ENCODE assay signal across 1 cellular context in genomic region chr17:74430706-74431567, GRCh38.
TF ChIP-seq lines count a peak whose summit lies in the region.

No MANE protein-coding gene starts in this region.

TF ChIP-seq in HepG2, 621 proteins besides CTCF, POLR2A, EP300 and RAD21 (continued from another document and continues in another):
- TF ChIP-seq ZBTB2 (CRISPR knock-in tag; IDR thresholded peaks at IDR 0.05; ENCODE audit: low read depth) (peak; percentile 86; the same call in 1 of the 2 replicates), ZBTB33 (CRISPR knock-in tag; IDR thresholded peaks at IDR 0.05) (no peak), ZNF367 (CRISPR knock-in tag; IDR thresholded peaks at IDR 0.05; ENCODE audit: borderline replicate concordance) (0 out of 2 replicates have a peak, but pooled peaks have one; percentile 37), TRIM22 (IDR thresholded peaks at IDR 0.05) (no peak), GTF2F1 (IDR thresholded peaks at IDR 0.05; ENCODE audit: low read length) (no peak), RARA (CRISPR knock-in tag; IDR thresholded peaks at IDR 0.05) (peak; percentile 85), ZNF800 (CRISPR knock-in tag; IDR thresholded peaks at IDR 0.05) (no peak; the same call in none of the 2 replicates), ATRX (CRISPR knock-in tag; IDR thresholded peaks at IDR 0.05; ENCODE audit: borderline replicate concordance) (no peak), SP5 (CRISPR knock-in tag; IDR thresholded peaks at IDR 0.05; ENCODE audit: borderline replicate concordance, low read depth) (peak; percentile 81), BHLHE40 (IDR thresholded peaks at IDR 0.05; ENCODE audit: low read length) (peak; percentile 83), ZBTB3 (CRISPR knock-in tag; IDR thresholded peaks at IDR 0.05; ENCODE audit: borderline replicate concordance, low read depth) (peak; percentile 57; the same call in 1 of the 2 replicates), PHF20 (CRISPR knock-in tag; IDR thresholded peaks at IDR 0.05) (no peak; the same call in none of the 2 replicates), HDAC6 (IDR thresholded peaks at IDR 0.05; ENCODE audit: low read depth, low read length) (no peak), ZNF512 (CRISPR knock-in tag; IDR thresholded peaks at IDR 0.05) (no peak), CEBPB (IDR thresholded peaks at IDR 0.05; ENCODE audit: borderline replicate concordance, low read depth, low read length) (peak; percentile 56; the same call in 1 of the 2 replicates), TAF1 (CRISPR knock-in tag; IDR thresholded peaks at IDR 0.05) (peak; percentile 40), AHDC1 (CRISPR knock-in tag; IDR thresholded peaks at IDR 0.05; ENCODE audit: borderline replicate concordance) (peak; percentile 75; the same call in 1 of the 2 replicates), JUN (CRISPR knock-in tag; IDR thresholded peaks at IDR 0.05) (no peak), PBX2 (CRISPR knock-in tag; IDR thresholded peaks at IDR 0.05) (no peak), ZNF441 (CRISPR knock-in tag; IDR thresholded peaks at IDR 0.05; ENCODE audit: borderline replicate concordance) (peak; percentile 75; the same call in 1 of the 2 replicates), LCORL (IDR thresholded peaks at IDR 0.05) (no peak), LCORL (CRISPR knock-in tag; IDR thresholded peaks at IDR 0.05) (peak; percentile 83; the same call in 1 of the 2 replicates), ZNF12 (CRISPR knock-in tag; IDR thresholded peaks at IDR 0.05) (peak; percentile 92), NPAS2 (CRISPR knock-in tag; IDR thresholded peaks at IDR 0.05; ENCODE audit: borderline replicate concordance) (no peak), RFXAP (CRISPR knock-in tag; IDR thresholded peaks at IDR 0.05; ENCODE audit: borderline replicate concordance) (peak; percentile 64), FOXA1 (IDR thresholded peaks at IDR 0.05) (no peak), FOXA1 (CRISPR knock-in tag; IDR thresholded peaks at IDR 0.05) (peak; percentile 53), ELF1 (CRISPR knock-in tag; IDR thresholded peaks at IDR 0.05) (peak; percentile 68), ZBTB26 (CRISPR knock-in tag; IDR thresholded peaks at IDR 0.05; ENCODE audit: borderline replicate concordance) (peak; percentile 69; the same call in 1 of the 2 replicates), HNF4A (CRISPR knock-in tag; IDR thresholded peaks at IDR 0.05) (peak; percentile 39), ZNF549 (CRISPR knock-in tag; IDR thresholded peaks at IDR 0.05) (no peak; the same call in 1 of the 2 replicates), TBP (CRISPR knock-in tag; IDR thresholded peaks at IDR 0.05) (no peak; the same call in 1 of the 2 replicates), ZFAT (CRISPR knock-in tag; conservative IDR thresholded peaks at IDR 0.05) (peak; percentile 81), ZNF337 (CRISPR knock-in tag; IDR thresholded peaks at IDR 0.05; ENCODE audit: borderline replicate concordance, low read depth) (no peak), PRMT3 (CRISPR knock-in tag; IDR thresholded peaks at IDR 0.05; ENCODE audit: borderline replicate concordance, low read depth) (peak; percentile 49; the same call in 1 of the 2 replicates), ZFP37 (CRISPR knock-in tag; IDR thresholded peaks at IDR 0.05; ENCODE audit: borderline replicate concordance) (0 out of 2 replicates have a peak, but pooled peaks have one; percentile 23), FOXJ3 (CRISPR knock-in tag; IDR thresholded peaks at IDR 0.05; ENCODE audit: borderline replicate concordance) (0 out of 2 replicates have a peak, but pooled peaks have one; percentile 58)
